Comparison of ENCODE assay signal across 1 cellular context in genomic region chr5:111782171-111782570, GRCh38.
TF ChIP-seq lines count a peak whose summit lies in the region.

No MANE protein-coding gene starts in this region.

TF ChIP-seq in IMR-90, 13 proteins besides CTCF, POLR2A, EP300 and RAD21 (continued from another document):
- TF ChIP-seq USF2 (IDR thresholded peaks at IDR 0.05; ENCODE audit: low read depth, low read length) (no peak), FOS (IDR thresholded peaks at IDR 0.05; ENCODE audit: low read depth, low read length) (no peak), BHLHE40 (IDR thresholded peaks at IDR 0.05; ENCODE audit: low read depth, low read length) (no peak), RFX5 (IDR thresholded peaks at IDR 0.05; ENCODE audit: low read depth, low read length) (no peak), NFE2L2 (IDR thresholded peaks at IDR 0.05; ENCODE audit: low read depth, low read length) (no peak), ELK1 (IDR thresholded peaks at IDR 0.05; ENCODE audit: borderline replicate concordance, low read depth, low read length) (no peak), MXI1 (IDR thresholded peaks at IDR 0.05; ENCODE audit: borderline replicate concordance, low read depth, low read length) (no peak), CEBPB (IDR thresholded peaks at IDR 0.05; ENCODE audit: low read depth, low read length) (no peak), CHD1 (IDR thresholded peaks at IDR 0.05; ENCODE audit: low read depth, low read length) (no peak), MAFK (IDR thresholded peaks at IDR 0.05; ENCODE audit: low read depth, low read length) (no peak), SMC3 (IDR thresholded peaks at IDR 0.05; ENCODE audit: low read depth, low read length) (no peak), MAZ (IDR thresholded peaks at IDR 0.05; ENCODE audit: borderline replicate concordance, low read depth, low read length) (no peak)
